19 cellular contexts compared by ENCODE assay signal in the genomic region with DNA sequence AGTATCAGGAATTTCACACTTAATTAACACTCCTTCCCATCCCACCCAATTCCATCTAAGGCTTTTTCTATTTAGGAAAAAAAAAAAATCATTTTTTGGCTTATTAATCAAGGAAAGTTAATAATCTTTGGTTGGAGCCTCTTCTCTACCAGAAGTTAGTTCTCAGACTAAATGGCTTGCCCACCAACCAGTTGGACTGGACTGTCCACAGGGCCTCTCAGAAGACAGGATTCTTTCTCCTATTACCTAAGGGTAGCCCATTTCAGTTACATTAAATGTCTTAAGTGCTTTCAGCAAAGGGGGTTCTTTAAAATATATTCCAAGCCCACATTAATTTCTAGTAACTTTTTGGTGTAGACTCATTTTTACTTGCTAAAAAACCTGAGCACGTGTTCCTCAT. TPM values are rescaled to one million over a fixed set of nuclear protein-coding genes. Genes with fewer than 3 reads are reported as not detected.
DNase-seq lines count a peak whose midpoint lies in the region; ATAC-seq and TF ChIP-seq lines count a peak whose summit lies in the region.
"Had no signal": no experiment of that assay in that cellular context is flagged by ENCODE, and none has a peak within 500 bp of the region (broad histone marks: within the 10 kb centered on the region; RNA-seq: fewer than 3 reads in every experiment).

No MANE protein-coding gene starts in this region.

- H3K4me1 Mint-ChIP-seq in memory B cell, result no peaks in the 10 kb centered on the region
- no peaks in the 10 kb centered on the region for H3K4me1 Mint-ChIP-seq in activated CD8-positive, alpha-beta T cell treated with anti-CD3 and anti-CD28 coated beads for 36 hours (ENCODE audit: low read depth)
- H3K4me1 Mint-ChIP-seq: B cell; CD4-positive, CD25-positive, alpha-beta regulatory T cell had no signal

- H3K27ac Mint-ChIP-seq in memory B cell, result peak overlapping the region; percentile 48
- no peak overlapping the region for H3K27ac Mint-ChIP-seq in activated CD8-positive, alpha-beta T cell treated with anti-CD3 and anti-CD28 coated beads for 36 hours
- H3K27ac Mint-ChIP-seq: B cell; CD4-positive, CD25-positive, alpha-beta regulatory T cell; CD8-positive, alpha-beta T cell; HFFc6 had no signal

- no peak overlapping the region for H3K9ac ChIP-seq in Karpas-422 (ENCODE audit: low read length)
- H3K9ac ChIP-seq: BLaER1 had no signal

- no peaks in the 10 kb centered on the region for H3K79me2 ChIP-seq in Karpas-422 (ENCODE audit: low read length)

- no peak overlapping the region for H3K4me3 ChIP-seq in Karpas-422 (ENCODE audit: low read length)
- H3K4me3 ChIP-seq: BLaER1, HAP-1 had no signal

- no peaks in the 10 kb centered on the region for H3K27me3 ChIP-seq in Karpas-422 (ENCODE audit: low read length)
- H3K27me3 ChIP-seq: BLaER1 had no signal

- POLR2A ChIA-PET in activated CD8-positive, alpha-beta T cell treated with anti-CD3 and anti-CD28 coated beads for 36 hours (lab: Charles Lee), result no interaction called here

- no peak for ATAC-seq in memory B cell (ENCODE audit: low read depth)
- no peak for ATAC-seq in activated CD8-positive, alpha-beta T cell treated with anti-CD3 and anti-CD28 coated beads for 36 hours
- ATAC-seq: CD8-positive, alpha-beta T cell had no signal

- intact Hi-C loops in activated CD8-positive, alpha-beta T cell treated with anti-CD3 and anti-CD28 coated beads for 36 hours (cut with micrococcal nuclease), result no loop called here

- H3K9me3 ChIP-seq in Karpas-422 (ENCODE audit: low read length), result no peaks in the 10 kb centered on the region
- H3K9me3 ChIP-seq: BLaER1, Caco-2, HAP-1 had no signal

- no peak overlapping the region for H3K27ac ChIP-seq in Karpas-422 (ENCODE audit: low read length)
- peak overlapping the region; percentile 40 for H3K27ac ChIP-seq in caudate nucleus (ENCODE audit: low read depth, low read length)
- H3K27ac ChIP-seq: BLaER1, C4-2B had no signal

- CTCF ChIA-PET in activated CD8-positive, alpha-beta T cell treated with anti-CD3 and anti-CD28 coated beads for 36 hours (lab: Charles Lee), result no interaction called here

- no peak for TF ChIP-seq CTCF in activated CD8-positive, alpha-beta T cell treated with anti-CD3 and anti-CD28 coated beads for 36 hours (IDR thresholded peaks at IDR 0.05)

- H3K36me3 Mint-ChIP-seq in memory B cell, result peaks cover 26% of the 10 kb centered on the region
- peaks cover 39% of the 10 kb centered on the region for H3K36me3 Mint-ChIP-seq in activated CD8-positive, alpha-beta T cell treated with anti-CD3 and anti-CD28 coated beads for 36 hours (ENCODE audit: low read depth)

- H4K20me1 ChIP-seq in Karpas-422 (ENCODE audit: insufficient read depth, low read depth, low read length), result no peaks in the 10 kb centered on the region

- DNase-seq in Karpas-422 (peak; percentile 34), caudate nucleus (lab: John Stamatoyannopoulos, UW) (no peak), memory B cell (ENCODE audit: low spot score in 2 of 2) (no peak), NCI-H345 (lab: John Stamatoyannopoulos, UW) (no peak), HuH-7.5 (ENCODE audit: low spot score) (no peak)
- no peak for DNase-seq in activated CD8-positive, alpha-beta T cell treated with anti-CD3 and anti-CD28 coated beads for 36 hours
- DNase-seq: Caco-2; CD4-positive, CD25-positive, alpha-beta regulatory T cell; CD8-positive, alpha-beta T cell; DMS153; DND-41; GOT3; HFFc6 had no signal

- no peaks in the 10 kb centered on the region for H3K27me3 Mint-ChIP-seq in memory B cell
- H3K27me3 Mint-ChIP-seq in activated CD8-positive, alpha-beta T cell treated with anti-CD3 and anti-CD28 coated beads for 36 hours, result no peaks in the 10 kb centered on the region
- H3K27me3 Mint-ChIP-seq: B cell; CD4-positive, CD25-positive, alpha-beta regulatory T cell had no signal

- no peak overlapping the region for H2AFZ ChIP-seq in Karpas-422 (ENCODE audit: low read length)

- no peak overlapping the region for H3K4me3 Mint-ChIP-seq in memory B cell
- no peak overlapping the region for H3K4me3 Mint-ChIP-seq in activated CD8-positive, alpha-beta T cell treated with anti-CD3 and anti-CD28 coated beads for 36 hours
- H3K4me3 Mint-ChIP-seq: B cell; CD4-positive, CD25-positive, alpha-beta regulatory T cell; CD8-positive, alpha-beta T cell; HFFc6 had no signal

- H3K9me2 ChIP-seq in Karpas-422 (replicated peaks; ENCODE audit: insufficient read depth, low read length), result no peaks in the 10 kb centered on the region

- H3K4me2 ChIP-seq in Karpas-422 (ENCODE audit: low read depth, low read length, poor library complexity, severe bottlenecking), result no peak overlapping the region
- H3K4me2 ChIP-seq: BLaER1 had no signal

- H3K36me3 ChIP-seq in Karpas-422 (ENCODE audit: insufficient read depth, low read length), result no peaks in the 10 kb centered on the region; the same call in 1 of the 2 replicates

- H3K9me3 Mint-ChIP-seq in memory B cell, result no peaks in the 10 kb centered on the region
- H3K9me3 Mint-ChIP-seq in activated CD8-positive, alpha-beta T cell treated with anti-CD3 and anti-CD28 coated beads for 36 hours, result no peaks in the 10 kb centered on the region
- H3K9me3 Mint-ChIP-seq: CD4-positive, CD25-positive, alpha-beta regulatory T cell; CD8-positive, alpha-beta T cell; HFFc6 had no signal

- no peaks in the 10 kb centered on the region for H3K4me1 ChIP-seq in Karpas-422 (ENCODE audit: low read length)
- H3K4me1 ChIP-seq: BLaER1, Caco-2, HAP-1 had no signal

RNA-seq across cellular contexts. Expression of a gene that starts 35.2 kb away (rescaled TPM):
- total RNA-seq in Karpas-422 (2014; rRNA removed; shearing (Covaris generic); ENCODE audit: low replicate concordance), result 74.6 and 76.0 TPM in 2 replicates
- total RNA-seq in activated CD8-positive, alpha-beta T cell treated with anti-CD3 and anti-CD28 coated beads for 36 hours, result 100 to 1,000 TPM in 1 of 2 experiments, 10 to 100 TPM in 1; 94.2 to 101 TPM

RNA-seq across cellular contexts. Expression of a gene that starts 35.6 kb away (rescaled TPM):
- 12.0 and 21.4 TPM in 2 replicates for total RNA-seq in Karpas-422 (2014; rRNA removed; shearing (Covaris generic); ENCODE audit: low replicate concordance)
- total RNA-seq in activated CD8-positive, alpha-beta T cell treated with anti-CD3 and anti-CD28 coated beads for 36 hours, result 10 to 100 TPM; 32.3 to 33.1 TPM

RNA-seq across cellular contexts. Expression of a gene that starts 39.3 kb away (rescaled TPM):
- not detected in 2 replicates for total RNA-seq in Karpas-422 (2014; rRNA removed; shearing (Covaris generic); ENCODE audit: low replicate concordance)
- total RNA-seq in activated CD8-positive, alpha-beta T cell treated with anti-CD3 and anti-CD28 coated beads for 36 hours, result not detected
- total RNA-seq: A172; A673; B cell; Caco-2; CD4-positive, CD25-positive, alpha-beta regulatory T cell; CD8-positive, alpha-beta T cell; HFFc6 had no signal
